20 cellular contexts compared by ENCODE assay signal in the genomic region with DNA sequence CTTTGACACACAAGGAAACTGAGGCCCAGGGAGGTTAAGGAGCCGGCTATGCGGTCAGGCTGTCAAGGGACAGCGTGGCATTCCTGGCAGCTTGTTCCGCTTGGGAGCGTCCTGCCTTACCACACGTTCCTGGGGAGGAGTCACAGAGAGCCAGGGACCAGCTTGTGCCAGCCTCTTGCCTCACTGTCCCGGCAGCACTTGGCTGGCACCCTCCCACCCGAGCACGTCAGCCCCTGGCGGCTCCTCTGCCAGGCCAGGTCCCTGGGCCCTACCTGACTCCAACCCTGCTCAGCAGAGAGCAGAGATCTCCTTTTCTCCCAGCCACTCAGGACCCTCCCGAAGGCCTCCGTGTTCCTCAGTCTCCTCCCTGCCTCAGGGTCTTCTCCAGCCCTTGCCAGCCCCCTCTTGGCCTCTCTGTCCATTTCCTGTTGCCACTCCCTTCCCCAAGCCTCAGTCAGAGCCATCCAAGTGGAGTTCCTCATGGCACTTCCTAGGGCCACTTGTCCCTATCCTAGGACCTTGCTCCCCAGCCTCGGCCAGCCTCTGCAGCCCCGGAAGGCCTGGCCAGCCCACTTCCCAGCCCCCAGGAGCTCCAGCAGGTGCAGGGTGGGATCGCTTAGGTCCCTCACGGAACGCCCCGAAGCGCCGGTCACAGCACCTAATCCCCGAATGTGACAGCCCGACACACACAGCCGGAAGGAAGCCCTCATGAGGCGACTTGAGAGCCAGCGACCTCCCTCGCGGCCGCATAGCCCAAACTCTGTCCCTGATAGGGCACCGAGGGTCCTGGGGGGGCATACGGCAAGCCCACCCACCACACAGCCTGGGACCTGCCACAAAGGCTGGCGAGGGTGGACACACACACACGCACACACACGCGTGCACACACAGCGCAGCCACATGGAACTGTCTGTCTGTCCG.
A peak's percentile ranks its signal among the peaks of the same experiment; 100 is the strongest.
DNase-seq lines count a peak whose midpoint lies in the region; ATAC-seq and TF ChIP-seq lines count a peak whose summit lies in the region.
"Had no signal": no experiment of that assay in that cellular context is flagged by ENCODE, and none has a peak within 500 bp of the region (broad histone marks: within the 10 kb centered on the region; RNA-seq: fewer than 3 reads in every experiment).

No MANE protein-coding gene starts in this region.

- no peaks in the 10 kb centered on the region for H3K4me1 ChIP-seq in aorta (ENCODE audit: control insufficient read depth in 1 of 2, insufficient read depth in 2 of 2, low read length in 2 of 2)
- H3K4me1 ChIP-seq: HAP-1 had no signal

- no peaks in the 10 kb centered on the region for H3K27me3 ChIP-seq in aorta (ENCODE audit: control insufficient read depth in 1 of 2, insufficient read depth in 2 of 2, low read length in 1 of 2)

- WGBS in aorta, 2 donors: 69 to 70% methylated on average over 36 of the region's 36 CpGs

- H3K36me3 Mint-ChIP-seq in nephron progenitor cell (ENCODE audit: low read depth): no peaks in the 10 kb centered on the region

- peak; percentile 62 to 77 for ATAC-seq in left cardiac atrium
- ATAC-seq in aorta (ENCODE audit: low FRiP score): peak; percentile 28
- ATAC-seq: activated naive CD8-positive, alpha-beta T cell treated with anti-CD3 and anti-CD28 coated beads, Interleukin-2, amount 50 U/mL, for 24 hours; PC-3 had no signal

- no peak for TF ChIP-seq CTCF in nephron progenitor cell (IDR thresholded peaks at IDR 0.05)

- intact Hi-C loops in left cardiac atrium (cut with DNase I) (loop anchor here in 1 of 2 donors (10.0 kb wide), 1 partner anchor 141 kb away; no protein-coding TSS in a partner anchor), aorta (cut with DNase I) (no loop called here)

- peaks cover 66% of the 10 kb centered on the region for H3K4me1 Mint-ChIP-seq in nephron progenitor cell
- H3K4me1 Mint-ChIP-seq: activated naive CD8-positive, alpha-beta T cell treated with anti-CD3 and anti-CD28 coated beads, Interleukin-2, amount 50 U/mL, for 24 hours had no signal

- H3K4me3 Mint-ChIP-seq in nephron progenitor cell: no peak overlapping the region
- H3K4me3 Mint-ChIP-seq: activated naive CD8-positive, alpha-beta T cell treated with anti-CD3 and anti-CD28 coated beads, Interleukin-2, amount 50 U/mL, for 24 hours had no signal

- H3K9me3 ChIP-seq in aorta (ENCODE audit: control insufficient read depth, low read length): no peaks in the 10 kb centered on the region
- H3K9me3 ChIP-seq: HAP-1 had no signal

- H3K27me3 Mint-ChIP-seq in nephron progenitor cell (ENCODE audit: low read depth, poor library complexity): peaks cover 3% of the 10 kb centered on the region
- H3K27me3 Mint-ChIP-seq: activated naive CD8-positive, alpha-beta T cell treated with anti-CD3 and anti-CD28 coated beads, Interleukin-2, amount 50 U/mL, for 24 hours had no signal

- DNase-seq in NCI-H2029 (lab: John Stamatoyannopoulos, UW) (peak; percentile 32), NCI-H2029 treated with DMSO at 0.1 percent for 48 hours (lab: John Stamatoyannopoulos, UW) (no peak), left cardiac atrium (peak; percentile 76), nephron progenitor cell (no peak), aorta (peak; percentile 89 to 93), H4 (ENCODE audit: low spot score) (no peak), AG20443 (ENCODE audit: low spot score) (no peak), activated T-cell treated with anti-CD3 and anti-CD28 coated beads for 4 hours (no peak)
- DNase-seq: 8988T; activated CD4-positive, CD25-positive, alpha-beta regulatory T cell treated with anti-CD3 and anti-CD28 coated beads, Interleukin-2, amount 50 U/mL, for 72 hours; activated naive CD8-positive, alpha-beta T cell treated with anti-CD3 and anti-CD28 coated beads, Interleukin-2, amount 50 U/mL, for 24 hours; erythroblast; GDM1; KBM-7; NCI-H1417 treated with DMSO at 0.1 percent for 48 hours; NCI-H510A; PC-3; stimulated activated CD4-positive, alpha-beta T cell treated with anti-CD3 and anti-CD28 coated beads, Interleukin-4, amount 100 ng/mL, for 1 hour; SW 1271 had no signal

- no peaks in the 10 kb centered on the region for H3K36me3 ChIP-seq in aorta (ENCODE audit: control insufficient read depth in 1 of 2, insufficient read depth in 2 of 2, low read length in 1 of 2)
- H3K36me3 ChIP-seq: HAP-1 had no signal

- H3K4me3 ChIP-seq in aorta (ENCODE audit: low read length in 2 of 2): no peak overlapping the region
- H3K4me3 ChIP-seq: HAP-1 had no signal

- H3K27ac Mint-ChIP-seq in nephron progenitor cell: peak overlapping the region; percentile 14
- H3K27ac Mint-ChIP-seq: activated naive CD8-positive, alpha-beta T cell treated with anti-CD3 and anti-CD28 coated beads, Interleukin-2, amount 50 U/mL, for 24 hours had no signal

- H3K27ac ChIP-seq in aorta (ENCODE audit: low read depth in 1 of 2, low read length in 2 of 2): peak overlapping the region; percentile 14 to 51

- no peaks in the 10 kb centered on the region for H3K9me3 Mint-ChIP-seq in nephron progenitor cell
- H3K9me3 Mint-ChIP-seq: activated naive CD8-positive, alpha-beta T cell treated with anti-CD3 and anti-CD28 coated beads, Interleukin-2, amount 50 U/mL, for 24 hours had no signal

Comparison
In these comparisons a context has a peak if more than half of its experiments do, and no peak if none do; other contexts are left out.
1. DNase-seq: peak in NCI-H2029 (single experiment), left cardiac atrium (single experiment) and aorta (2 of 2); none in NCI-H2029 treated with DMSO at 0.1 percent for 48 hours (single experiment), nephron progenitor cell (single experiment), H4 (single experiment), AG20443 (single experiment) and activated T-cell treated with anti-CD3 and anti-CD28 coated beads for 4 hours (single experiment).